ENCODE assay signal across 23 cellular contexts in genomic region chr9:105286098-105286497, GRCh38.
"Had no signal": no experiment of that assay in that cellular context is flagged by ENCODE, and none has a peak within 500 bp of the region (broad histone marks: within the 10 kb centered on the region; RNA-seq: fewer than 3 reads in every experiment).

No MANE protein-coding gene starts in this region.

- H3K27me3 ChIP-seq: cardiac muscle cell, gastrocnemius medialis, neutrophil, sigmoid colon, suprapubic skin, tibial artery had no signal

- DNase-seq: activated CD4-positive, alpha-beta T cell treated with anti-CD3 and anti-CD28 coated beads for 1 hour; activated CD4-positive, alpha-beta T cell treated with anti-CD3 and anti-CD28 coated beads, Interleukin-2, amount 10 ng/mL, durations not matched to agents 7 days and 5 days; activated CD8-positive, alpha-beta T cell treated with anti-CD3 and anti-CD28 coated beads for 36 hours; activated naive CD4-positive, alpha-beta T cell; activated T-cell treated with anti-CD3 and anti-CD28 coated beads, Interleukin-2, amount 50 U/mL, for 48 hours; gastrocnemius medialis; glutamatergic neuron; left cardiac atrium; left ventricle myocardium superior; nephron progenitor cell; sigmoid colon; small intestine; stimulated activated CD4-positive, alpha-beta T cell treated with anti-CD3 and anti-CD28 coated beads, Interleukin-1b, Interleukin-23, amount 100 ng/mL, for 48 hours; stimulated activated CD4-positive, alpha-beta T cell treated with anti-CD3 and anti-CD28 coated beads, Interleukin-4, amount 100 ng/mL, for 4 hours; stimulated activated naive B cell treated with anti-CD40 and anti-IgM and Interleukin-4, amounts not matched to agents 10 μg/mL and 1 μg/mL and 100 μg/mL, for 72 hours; T-helper 2 cell; tibial artery had no signal

- H3K27ac ChIP-seq: cardiac muscle cell, gastrocnemius medialis, neutrophil, sigmoid colon, suprapubic skin, tibial artery had no signal

- H3K4me3 ChIP-seq: cardiac muscle cell, gastrocnemius medialis, sigmoid colon, suprapubic skin, tibial artery had no signal

- H3K36me3 ChIP-seq: cardiac muscle cell, gastrocnemius medialis, neutrophil, sigmoid colon, suprapubic skin, tibial artery had no signal

- H3K9me3 ChIP-seq: gastrocnemius medialis, neutrophil, sigmoid colon, suprapubic skin, tibial artery had no signal

- H3K4me1 ChIP-seq: gastrocnemius medialis had no signal

- FAIRE-seq: keratinocyte, small intestine had no signal

- ATAC-seq: activated CD8-positive, alpha-beta T cell treated with anti-CD3 and anti-CD28 coated beads for 36 hours; activated naive CD4-positive, alpha-beta T cell treated with anti-CD3 and anti-CD28 coated beads, Interleukin-2, amount 50 U/mL, for 72 hours; esophagus mucosa; gastrocnemius medialis; left cardiac atrium; left ventricle myocardium superior; stimulated activated naive B cell treated with anti-CD40 and anti-IgM and Interleukin-4, amounts not matched to agents 10 μg/mL and 1 μg/mL and 100 μg/mL, for 72 hours had no signal
